In genomic region chr19:46746281-46746965, GRCh38 we compare ENCODE assay signal across 8 cellular contexts. TPM values are rescaled to one million over a fixed set of nuclear protein-coding genes. Genes with fewer than 3 reads are reported as not detected.
A peak's percentile ranks its signal among the peaks of the same experiment; 100 is the strongest.
DNase-seq lines count a peak whose midpoint lies in the region; ATAC-seq, FAIRE-seq and TF ChIP-seq lines count a peak whose summit lies in the region.

TSS of gene STRN4 (minus strand) at chr19:46746450. CDS start at chr19:46746430, 20 bp downstream.

- H3K36me3 ChIP-seq in esophagus squamous epithelium, result peaks cover 0 to 9% (median 0%) of the 10 kb centered on the region in 3 donors

- no peaks in the 10 kb centered on the region for H3K9me3 Mint-ChIP-seq in activated T-cell treated with anti-CD3 and anti-CD28 coated beads, Interleukin-2, amount 50 U/mL, for 4 hours
- no peaks in the 10 kb centered on the region for H3K9me3 Mint-ChIP-seq in naive B cell

- TF ChIP-seq CTCF in GM10266 (IDR thresholded peaks at IDR 0.05; ENCODE audit: control insufficient read depth, insufficient read depth, low read depth, missing control alignments) (no peak), esophagus squamous epithelium (IDR thresholded peaks at IDR 0.05) (no peak), subcutaneous adipose tissue (IDR thresholded peaks at IDR 0.05; ENCODE audit: low read depth) (no peak)

- DNase-seq in GM10266 (ENCODE audit: extremely low spot score) (peak; percentile 97), NCI-H510A treated with DMSO at 0.1 percent for 48 hours (lab: John Stamatoyannopoulos, UW) (peak; percentile 10), esophagus squamous epithelium (lab: John Stamatoyannopoulos, UW) (no peak), naive B cell (peak; percentile 42), RCC 7860 (ENCODE audit: low spot score) (no peak)
- peak; percentile 51 for DNase-seq in activated T-cell treated with anti-CD3 and anti-CD28 coated beads, Interleukin-2, amount 50 U/mL, for 4 hours

- peak within 1 kb of the TSS; percentile 90 to 98 (median 95) for H3K27ac Mint-ChIP-seq in naive B cell

- 0 to 1% methylated on average over 4 to 12 of the region's 73 CpGs for WGBS in esophagus squamous epithelium, 2 donors

- ATAC-seq in HG02642 (IDR thresholded peaks at IDR 0.05; ENCODE audit: poor library complexity, unreplicated experiment) (peak; percentile 68), naive B cell (ENCODE audit: low read depth in 2 of 2) (peak; percentile 60 to 71)
- peak; percentile 80 to 81 for ATAC-seq in activated T-cell treated with anti-CD3 and anti-CD28 coated beads, Interleukin-2, amount 50 U/mL, for 4 hours

- intact Hi-C loops in esophagus squamous epithelium (cut with DNase I), result no loop called here

- peaks cover 4% of the 10 kb centered on the region for H3K36me3 Mint-ChIP-seq in activated T-cell treated with anti-CD3 and anti-CD28 coated beads, Interleukin-2, amount 50 U/mL, for 4 hours (ENCODE audit: insufficient read depth)
- H3K36me3 Mint-ChIP-seq in naive B cell, result no peaks in the 10 kb centered on the region

- peak within 1 kb of the TSS; percentile 88 to 97 (median 94) for H3K27ac ChIP-seq in esophagus squamous epithelium

- H3K4me3 ChIP-seq in esophagus squamous epithelium, result peak within 1 kb of the TSS; percentile 95 to 100 (median 98)

- H3K9me3 ChIP-seq in esophagus squamous epithelium, result no peaks in the 10 kb centered on the region

- no peaks in the 10 kb centered on the region for H3K27me3 Mint-ChIP-seq in activated T-cell treated with anti-CD3 and anti-CD28 coated beads, Interleukin-2, amount 50 U/mL, for 4 hours (ENCODE audit: low read depth)
- H3K27me3 Mint-ChIP-seq in naive B cell, result no peaks in the 10 kb centered on the region

- H3K4me3 Mint-ChIP-seq in activated T-cell treated with anti-CD3 and anti-CD28 coated beads, Interleukin-2, amount 50 U/mL, for 4 hours, result peak within 1 kb of the TSS; percentile 94
- peak within 1 kb of the TSS; percentile 87 to 98 (median 91) for H3K4me3 Mint-ChIP-seq in naive B cell

- FAIRE-seq in RCC 7860 (lab: Jason Lieb, UNC), result no peak

- peaks cover 52% of the 10 kb centered on the region for H3K4me1 Mint-ChIP-seq in activated T-cell treated with anti-CD3 and anti-CD28 coated beads, Interleukin-2, amount 50 U/mL, for 4 hours (ENCODE audit: low read depth)
- peaks cover 51 to 64% (median 62%) of the 10 kb centered on the region in 3 donors for H3K4me1 Mint-ChIP-seq in naive B cell

- peak in 1 of 4 donors; percentile 33 for TF ChIP-seq POLR2A in esophagus squamous epithelium (IDR thresholded peaks at IDR 0.05)

- H3K27me3 ChIP-seq in esophagus squamous epithelium, result no peaks in the 10 kb centered on the region

- peaks cover 26 to 71% (median 43%) of the 10 kb centered on the region in 3 donors for H3K4me1 ChIP-seq in esophagus squamous epithelium

RNA-seq across cellular contexts. Expression of gene STRN4, which starts in this region (rescaled TPM):
- total RNA-seq in activated T-cell treated with anti-CD3 and anti-CD28 coated beads, Interleukin-2, amount 50 U/mL, for 4 hours, result 10 to 100 TPM; 91.3 to 98.0 (median 96.7) TPM
- total RNA-seq in esophagus squamous epithelium (10 to 100 TPM; 60.1 to 86.4 (median 69.7) TPM), subcutaneous adipose tissue (10 to 100 TPM; 37.7 to 73.7 (median 43.0) TPM)
- polyA plus RNA-seq in naive B cell (ENCODE audit: low read depth in 6 of 6), result 10 to 100 TPM in 5 of 6 donors, 1 to 10 TPM in 1; 6.0 to 38.0 (median 15.5) TPM

Comparison
In these comparisons a context has a peak if more than half of its experiments do, and no peak if none do; other contexts are left out.
1. DNase-seq: peak in GM10266 (single experiment), NCI-H510A treated with DMSO at 0.1 percent for 48 hours (single experiment), activated T-cell treated with anti-CD3 and anti-CD28 coated beads, Interleukin-2, amount 50 U/mL, for 4 hours (single experiment) and naive B cell (single experiment); none in esophagus squamous epithelium (single experiment) and RCC 7860 (single experiment).
2. Peak in every context shown above with its lines, with median percentiles within 50 percentile points of each other: ATAC-seq.